17 cellular contexts compared by ENCODE assay signal in the genomic region with DNA sequence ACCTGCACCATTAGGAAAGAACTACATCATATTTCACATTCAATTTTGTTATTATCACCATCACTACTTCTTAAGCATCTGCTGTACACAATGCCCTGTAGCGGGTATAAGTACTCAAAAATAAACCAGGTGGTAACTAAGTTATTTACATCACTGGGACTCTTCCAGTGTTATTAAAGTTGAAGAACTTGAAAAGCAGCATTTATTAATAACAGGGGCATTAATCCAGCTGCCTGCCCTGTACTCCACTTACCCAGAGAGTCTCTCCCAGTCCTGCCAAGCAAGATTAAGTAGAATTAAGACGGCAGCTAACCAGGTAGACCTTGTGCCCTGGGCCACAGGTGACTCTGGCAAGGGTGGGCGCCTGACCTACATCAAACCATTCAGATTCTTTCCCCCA.
DNase-seq lines count a peak whose midpoint lies in the region; ATAC-seq and TF ChIP-seq lines count a peak whose summit lies in the region.
"Had no signal": no experiment of that assay in that cellular context is flagged by ENCODE, and none has a peak within 500 bp of the region (broad histone marks: within the 10 kb centered on the region; RNA-seq: fewer than 3 reads in every experiment).

No MANE protein-coding gene starts in this region.

- peaks cover 3% of the 10 kb centered on the region for H3K9me3 Mint-ChIP-seq in neural crest cell

- H3K4me3 Mint-ChIP-seq in neural crest cell, result no peak overlapping the region
- H3K4me3 Mint-ChIP-seq: CD4-positive, CD25-positive, alpha-beta regulatory T cell; CD8-positive, alpha-beta memory T cell; H9; IgD-negative memory B cell had no signal

- H3K4me1 Mint-ChIP-seq in neural crest cell, result no peaks in the 10 kb centered on the region
- H3K4me1 Mint-ChIP-seq: CD8-positive, alpha-beta memory T cell had no signal

- no peak for ATAC-seq in GM21529 (IDR thresholded peaks at IDR 0.05; ENCODE audit: unreplicated experiment)
- ATAC-seq: GM12878, HepG2 had no signal

- H3K36me3 Mint-ChIP-seq in neural crest cell (ENCODE audit: low read depth), result peaks cover 2% of the 10 kb centered on the region
- H3K36me3 Mint-ChIP-seq: CD4-positive, CD25-positive, alpha-beta regulatory T cell; IgD-negative memory B cell had no signal

- H3K27ac ChIP-seq in VCaP, result peak overlapping the region; percentile 4

- TF ChIP-seq CTCF in VCaP (conservative IDR thresholded peaks at IDR 0.05), result no peak
- TF ChIP-seq CTCF in neural crest cell (conservative IDR thresholded peaks at IDR 0.05), result no peak

- peak overlapping the region; percentile 73 for H3K27ac Mint-ChIP-seq in neural crest cell (ENCODE audit: unreplicated experiment)
- H3K27ac Mint-ChIP-seq: CD4-positive, CD25-positive, alpha-beta regulatory T cell; CD8-positive, alpha-beta memory T cell; H9; IgD-negative memory B cell had no signal

- H3K27me3 Mint-ChIP-seq in neural crest cell (ENCODE audit: low read depth), result no peaks in the 10 kb centered on the region
- H3K27me3 Mint-ChIP-seq: CD4-positive, CD25-positive, alpha-beta regulatory T cell; CD8-positive, alpha-beta memory T cell; IgD-negative memory B cell had no signal

- DNase-seq in NCI-H524 (lab: John Stamatoyannopoulos, UW) (peak; percentile 3 to 16), NCI-H524 treated with DMSO at 0.1 percent for 48 hours (lab: John Stamatoyannopoulos, UW) (no peak), neural crest cell (ENCODE audit: low read depth, low spot score) (no peak), NK-92 (lab: John Stamatoyannopoulos, UW; ENCODE audit: unreplicated experiment) (no peak)
- DNase-seq: ACHN; BE2C; C1 segment of cervical spinal cord; CD4-positive, CD25-positive, alpha-beta regulatory T cell; CD8-positive, alpha-beta memory T cell; COR-L47; DMS79 treated with DMSO at 0.1 percent for 48 hours; H9 had no signal

Comparison
In these comparisons a context has a peak if more than half of its experiments do, and no peak if none do; other contexts are left out.
1. DNase-seq: peak in NCI-H524 (2 of 2); none in NCI-H524 treated with DMSO at 0.1 percent for 48 hours (single experiment), neural crest cell (single experiment) and NK-92 (single experiment).